11 cellular contexts compared by ENCODE assay signal in genomic region chr9:94921072-94921471, GRCh38.
DNase-seq lines count a peak whose midpoint lies in the region; ATAC-seq and TF ChIP-seq lines count a peak whose summit lies in the region.
"Had no signal": no experiment of that assay in that cellular context is flagged by ENCODE, and none has a peak within 500 bp of the region (broad histone marks: within the 10 kb centered on the region; RNA-seq: fewer than 3 reads in every experiment).

No MANE protein-coding gene starts in this region.

- TF ChIP-seq CTCF in colonic mucosa (IDR thresholded peaks at IDR 0.05) = no peak
- no peak for TF ChIP-seq CTCF in upper lobe of left lung (IDR thresholded peaks at IDR 0.05)

- intact Hi-C loops in colonic mucosa (cut with DNase I) = no loop called here

- TF ChIP-seq EP300 in upper lobe of left lung (IDR thresholded peaks at IDR 0.05) = no peak

- peak in 1 of 2 donors; percentile 60 for ATAC-seq in upper lobe of left lung (ENCODE audit: low FRiP score in 2 of 2)

- 33 to 56% methylated on average over 3 to 6 of the region's 8 CpGs for WGBS in mesodermal cell (ENCODE audit: insufficient coverage in 2 of 2), 2 experiments
- 58 to 64% methylated on average over 8 of the region's 8 CpGs for WGBS in upper lobe of left lung, 2 donors

- TF ChIP-seq POLR2A in upper lobe of left lung (IDR thresholded peaks at IDR 0.05) (no peak), erythroblast (IDR thresholded peaks at IDR 0.05; ENCODE audit: low read length) (no peak)

- H3K4me1 ChIP-seq in colonic mucosa (no peaks in the 10 kb centered on the region), mesodermal cell (ENCODE audit: control insufficient read depth, insufficient read depth, low read length, poor library complexity, severe bottlenecking) (peaks cover 56% of the 10 kb centered on the region), upper lobe of left lung (peaks cover 26 to 52% (median 41%) of the 10 kb centered on the region in 4 donors)

- no peak overlapping the region for H3K9ac ChIP-seq in colonic mucosa (ENCODE audit: low read depth in 2 of 2, low read length in 2 of 2)

- H3K36me3 ChIP-seq in colonic mucosa = no peaks in the 10 kb centered on the region
- peaks cover 12% of the 10 kb centered on the region for H3K36me3 ChIP-seq in mesodermal cell (ENCODE audit: control insufficient read depth, insufficient read depth, low read length)
- H3K36me3 ChIP-seq in upper lobe of left lung = no peaks in the 10 kb centered on the region

- H3K4me3 ChIP-seq in colonic mucosa (no peak overlapping the region), mesodermal cell (ENCODE audit: extremely low read depth, insufficient read depth, low read length, poor library complexity, severe bottlenecking) (no peak overlapping the region), upper lobe of left lung (no peak overlapping the region)
- H3K4me3 ChIP-seq: mucosa of descending colon had no signal

- no peaks in the 10 kb centered on the region for H3K27me3 ChIP-seq in colonic mucosa
- no peaks in the 10 kb centered on the region for H3K27me3 ChIP-seq in upper lobe of left lung

- H3K9me3 ChIP-seq in colonic mucosa (no peaks in the 10 kb centered on the region), mesodermal cell (ENCODE audit: control insufficient read depth, low read length) (no peaks in the 10 kb centered on the region), upper lobe of left lung (no peaks in the 10 kb centered on the region)
- H3K9me3 ChIP-seq: mucosa of descending colon had no signal

- H3K27ac ChIP-seq in colonic mucosa (peak overlapping the region; percentile 63), mesodermal cell (ENCODE audit: low read depth, low read length, severe bottlenecking) (peak overlapping the region; percentile 98), upper lobe of left lung (peak overlapping the region; percentile 77 to 86 (median 81))
- H3K27ac ChIP-seq: HL-60 had no signal

- DNase-seq in NCI-H2227 treated with DMSO at 0.1 percent for 48 hours (lab: John Stamatoyannopoulos, UW) (peak; percentile 43), colonic mucosa (no peak), upper lobe of left lung (peak in 1 of 2 donors; percentile 52), erythroblast (lab: John Stamatoyannopoulos, UW) (no peak), NCI-H2171 (lab: John Stamatoyannopoulos, UW) (no peak), NCI-H1092 (lab: John Stamatoyannopoulos, UW) (no peak)
- DNase-seq: activated naive CD8-positive, alpha-beta T cell treated with anti-CD3 and anti-CD28 coated beads, Interleukin-2, amount 10 ng/mL, durations not matched to agents 7 days and 5 days; SHP77 had no signal
